In genomic region chr11:34915136-34916013, GRCh38 we compare ENCODE assay signal across 8 cellular contexts. TPM values are rescaled to one million over a fixed set of nuclear protein-coding genes. Genes with fewer than 3 reads are reported as not detected.
DNase-seq lines count a peak whose midpoint lies in the region; ATAC-seq and TF ChIP-seq lines count a peak whose summit lies in the region.

No MANE protein-coding gene starts in this region.

- ATAC-seq in GM18868 (IDR thresholded peaks at IDR 0.05; ENCODE audit: unreplicated experiment) (peak; percentile 6), HG03432 (IDR thresholded peaks at IDR 0.05; ENCODE audit: unreplicated experiment) (peak; percentile 6)

- CTCF ChIA-PET in AG04449 (lab: Yijun Ruan, JAX) = interaction anchor here (0.7 to 2.3 kb wide), 5 partner anchors 11 to 330 kb away, joined by 3 to 20 read pairs (median 3); no protein-coding TSS in a partner anchor

- DNase-seq in AG04449 (ENCODE audit: low read depth, low spot score) (no peak), RPMI7951 (ENCODE audit: low read depth) (peak; percentile 44), endothelial cell (ENCODE audit: low spot score) (no peak)
- no peak for DNase-seq in stimulated activated CD4-positive, alpha-beta T cell treated with anti-CD3 and anti-CD28 coated beads, Interleukin-4, amount 100 ng/mL, for 24 hours

- H3K27me3 ChIP-seq in muscle layer of colon (ENCODE audit: control insufficient read depth in 1 of 2, insufficient read depth in 2 of 2, low read length in 2 of 2) = no peaks in the 10 kb centered on the region

- TF ChIP-seq CTCF in AG04449 (IDR thresholded peaks at IDR 0.05; ENCODE audit: insufficient read depth, low read length, missing control alignments) (no peak), endothelial cell (IDR thresholded peaks at IDR 0.05; ENCODE audit: unreplicated experiment) (no peak)

- no peaks in the 10 kb centered on the region for H3K9me3 Mint-ChIP-seq in endothelial cell (ENCODE audit: unreplicated experiment)

- no peaks in the 10 kb centered on the region for H3K36me3 ChIP-seq in muscle layer of colon (ENCODE audit: insufficient read depth, low read length)
- H3K36me3 ChIP-seq in urinary bladder (ENCODE audit: insufficient read depth) = peaks cover 3% of the 10 kb centered on the region

- WGBS in urinary bladder = 6% methylated on average over 34 of the region's 34 CpGs

- H3K4me1 ChIP-seq in muscle layer of colon (ENCODE audit: insufficient read depth, low read length) (peaks cover 28% of the 10 kb centered on the region), urinary bladder (ENCODE audit: insufficient read depth) (no peaks in the 10 kb centered on the region)

- no peaks in the 10 kb centered on the region for H3K9me3 ChIP-seq in muscle layer of colon (ENCODE audit: low read length)

- H3K27ac Mint-ChIP-seq in endothelial cell (ENCODE audit: unreplicated experiment) = peak overlapping the region; percentile 90

- H3K4me1 Mint-ChIP-seq in endothelial cell (ENCODE audit: unreplicated experiment) = peaks cover 18% of the 10 kb centered on the region

- POLR2A ChIA-PET in AG04449 (lab: Yijun Ruan, JAX) = interaction anchor here (0.7 to 1.0 kb wide), 3 partner anchors 62 to 502 kb away, joined by 3 to 5 read pairs (median 4); no protein-coding TSS in a partner anchor

- H3K27ac ChIP-seq in muscle layer of colon (ENCODE audit: low read depth, low read length) (peak overlapping the region; percentile 80), urinary bladder (ENCODE audit: low read depth) (peak overlapping the region; percentile 90)

- H3K4me3 ChIP-seq in AG04449 (ENCODE audit: low read depth, low read length) (peak overlapping the region; percentile 91), muscle layer of colon (ENCODE audit: low read depth in 1 of 2, low read length in 2 of 2) (peak overlapping the region; percentile 90 to 96), urinary bladder (ENCODE audit: low read depth, low read length) (peak overlapping the region; percentile 68)

- H3K9ac ChIP-seq in muscle layer of colon (ENCODE audit: low read length) = peak overlapping the region; percentile 89

- peak overlapping the region; percentile 99 for H3K4me3 Mint-ChIP-seq in endothelial cell (ENCODE audit: unreplicated experiment)

- peaks cover 2% of the 10 kb centered on the region for H3K27me3 Mint-ChIP-seq in endothelial cell (ENCODE audit: unreplicated experiment)

- H3K36me3 Mint-ChIP-seq in endothelial cell (ENCODE audit: low read depth, unreplicated experiment) = peaks cover 17% of the 10 kb centered on the region

RNA-seq across cellular contexts. Expression of gene APIP, which starts 0.8 kb away (rescaled TPM):
- total RNA-seq in RPMI7951 (2014; rRNA removed; shearing (Covaris generic)) = 40.3 and 48.1 TPM in 2 replicates
- total RNA-seq in endothelial cell (ENCODE audit: unreplicated experiment) (13.0 TPM), urinary bladder (36.6 TPM)
- 31.0 TPM for polyA plus RNA-seq in urinary bladder

RNA-seq across cellular contexts. Expression of gene PDHX, which starts 1.0 kb away (rescaled TPM):
- 39.2 and 41.0 TPM in 2 replicates for total RNA-seq in RPMI7951 (2014; rRNA removed; shearing (Covaris generic))
- 31.8 TPM for total RNA-seq in endothelial cell (ENCODE audit: unreplicated experiment)
- total RNA-seq in urinary bladder = 37.8 TPM
- 25.3 TPM for polyA plus RNA-seq in urinary bladder
